ENCODE assay signal across 11 cellular contexts in the genomic region with DNA sequence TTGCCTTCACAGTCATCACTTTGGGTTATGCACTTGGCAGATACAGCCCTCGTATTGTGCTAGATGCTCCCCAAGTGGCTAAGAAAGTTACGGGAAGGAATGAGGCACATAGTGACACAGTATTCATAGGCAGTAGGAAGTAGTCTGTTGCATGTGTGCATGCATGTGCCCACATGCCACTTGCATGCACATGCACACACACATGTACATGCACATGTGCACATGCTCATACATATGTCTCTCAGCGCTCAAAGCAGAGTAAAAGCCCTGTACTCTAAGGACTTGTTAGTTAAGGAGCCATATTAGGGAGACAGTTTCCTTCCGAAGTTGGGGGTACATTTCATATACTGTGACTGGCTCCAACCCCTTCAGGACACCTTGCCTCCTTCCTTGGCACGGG.
"Had no signal": no experiment of that assay in that cellular context is flagged by ENCODE, and none has a peak within 500 bp of the region (broad histone marks: within the 10 kb centered on the region; RNA-seq: fewer than 3 reads in every experiment).

No MANE protein-coding gene starts in this region.

- H2AFZ ChIP-seq: GM23248, GM23338 had no signal

- H3K27ac Mint-ChIP-seq: GM23338, H9, HFFc6 had no signal

- H3K36me3 ChIP-seq: HAP-1 had no signal

- H3K9me3 ChIP-seq: HAP-1 had no signal

- H3K4me2 ChIP-seq: GM23338 had no signal

- FAIRE-seq: H1, H54 had no signal

- H3K4me3 Mint-ChIP-seq: GM23338, H9, HFFc6 had no signal

- H3K4me3 ChIP-seq: GM23248, GM23338, HAP-1 had no signal

- H3K27ac ChIP-seq: GM23248 had no signal

- H3K9me3 Mint-ChIP-seq: GM23338, H9, HFFc6 had no signal

- H3K9ac ChIP-seq: GM23248 had no signal

- DNase-seq: GM23248, GOT3, H7, H9, HCEC 1CT, HFFc6 had no signal

- H3K4me1 ChIP-seq: HAP-1 had no signal

- ATAC-seq: GM23338, HCT116 had no signal
